ENCODE assay signal across 17 cellular contexts in the genomic region with DNA sequence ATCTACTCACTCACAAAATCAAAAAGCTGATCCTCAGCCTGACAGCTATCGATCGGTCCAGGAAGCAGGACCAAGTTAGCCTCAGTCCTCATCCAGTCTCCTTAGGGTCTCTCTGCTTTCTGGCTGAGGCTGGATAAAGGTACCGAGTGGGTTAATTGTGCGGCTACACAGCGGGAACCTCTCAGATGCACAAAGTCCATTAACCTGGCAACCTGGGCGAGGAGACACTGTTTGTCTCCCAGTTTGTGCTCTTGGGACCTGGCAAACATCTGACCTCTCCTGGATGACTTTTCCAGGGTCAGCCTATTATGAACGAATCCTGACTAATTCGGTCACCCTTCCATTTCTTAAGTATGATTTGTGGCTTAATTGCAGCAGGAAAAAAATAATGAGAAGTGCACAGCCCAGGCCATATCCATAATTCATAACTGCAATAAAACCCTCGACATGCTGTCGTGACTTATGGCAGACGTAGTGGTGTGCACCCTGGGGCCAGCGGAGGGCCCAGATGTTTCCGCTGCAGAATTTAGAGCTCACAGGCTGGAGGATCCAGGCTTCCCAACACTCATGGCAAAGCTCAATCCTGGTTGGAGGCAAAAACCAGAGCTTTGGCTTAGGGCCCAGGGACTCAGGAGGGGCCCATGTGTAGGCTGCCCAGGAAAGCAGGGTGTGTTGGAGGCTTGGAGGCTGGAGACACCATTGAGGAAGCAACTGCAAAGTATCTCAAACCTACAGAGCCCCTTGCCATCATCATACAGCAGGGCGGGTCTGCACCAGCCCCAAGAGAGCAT.
"Had no signal": no experiment of that assay in that cellular context is flagged by ENCODE, and none has a peak within 500 bp of the region (broad histone marks: within the 10 kb centered on the region; RNA-seq: fewer than 3 reads in every experiment).

No MANE protein-coding gene starts in this region.

- H3K4me3 ChIP-seq: body of pancreas, hepatocyte, spleen, transverse colon, vagina had no signal

- H3K36me3 ChIP-seq: spleen, transverse colon, vagina, WERI-Rb-1 had no signal

- H3K27me3 ChIP-seq: body of pancreas, hepatocyte, transverse colon, vagina had no signal

- ATAC-seq: activated T-cell treated with anti-CD3 and anti-CD28 coated beads, Interleukin-2, amount 50 U/mL, for 72 hours; effector memory CD8-positive, alpha-beta T cell; T-cell had no signal

- H3K4me1 ChIP-seq: body of pancreas, spleen, transverse colon, vagina had no signal

- DNase-seq: activated CD4-positive, CD25-positive, alpha-beta regulatory T cell treated with anti-CD3 and anti-CD28 coated beads, Interleukin-2, amount 50 U/mL, for 72 hours; activated gamma-delta T cell; activated naive CD4-positive, alpha-beta T cell treated with anti-CD3 and anti-CD28 coated beads, Interleukin-2, amount 50 U/mL, for 16 hours; activated T-cell treated with anti-CD3 and anti-CD28 coated beads, Interleukin-2, amount 50 U/mL, for 72 hours; caudate nucleus; effector memory CD8-positive, alpha-beta T cell; glutamatergic neuron; immature natural killer cell; nephron progenitor cell; stimulated activated CD4-positive, alpha-beta T cell treated with anti-CD3 and anti-CD28 coated beads, Interleukin-4, amount 100 ng/mL, for 24 hours; T-cell had no signal

- H3K27ac ChIP-seq: body of pancreas, hepatocyte, spleen, transverse colon, vagina had no signal

- H3K9me3 ChIP-seq: body of pancreas, spleen, transverse colon, vagina had no signal
